7 cellular contexts compared by ENCODE assay signal in the genomic region with DNA sequence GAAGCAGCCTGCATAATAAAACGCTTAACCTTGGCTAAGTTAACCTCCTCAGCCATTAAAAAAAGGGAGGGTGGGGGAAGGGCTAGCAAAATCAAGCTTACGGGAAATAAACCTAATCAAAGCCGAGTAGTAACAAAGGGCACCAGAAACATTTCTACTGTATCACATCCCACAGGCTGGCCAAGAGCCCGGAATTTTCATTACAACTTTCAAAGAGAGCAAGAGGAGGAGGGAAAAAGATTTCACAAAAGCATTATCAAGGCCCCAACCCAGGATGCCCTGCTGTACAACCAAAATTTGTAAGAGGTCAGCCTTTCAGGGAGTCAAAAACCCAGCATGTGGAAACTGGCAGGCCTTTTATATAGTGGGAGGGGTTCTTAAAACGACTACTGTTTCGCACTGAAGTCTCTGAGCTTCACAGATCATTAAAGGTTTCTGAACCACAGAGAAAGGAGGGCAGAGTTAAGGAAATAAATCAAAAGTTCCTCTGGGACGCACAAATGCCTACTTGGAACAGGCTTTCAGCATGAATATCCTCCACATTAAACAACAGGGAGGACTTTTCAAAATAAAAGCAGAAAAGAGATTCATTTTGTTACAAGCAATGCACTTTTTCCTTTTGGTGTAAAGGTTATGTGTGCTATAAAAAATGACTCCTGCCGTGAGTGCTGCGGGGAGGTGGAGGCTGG.
A peak's percentile ranks its signal among the peaks of the same experiment; 100 is the strongest.
DNase-seq lines count a peak whose midpoint lies in the region; ATAC-seq and TF ChIP-seq lines count a peak whose summit lies in the region.

No MANE protein-coding gene starts in this region.

- TF ChIP-seq CTCF in ascending aorta (IDR thresholded peaks at IDR 0.05) (no peak), RWPE1 (conservative IDR thresholded peaks at IDR 0.05; ENCODE audit: low read depth) (no peak)

- DNase-seq in ascending aorta (ENCODE audit: low spot score in 2 of 2), result peak in 1 of 2 donors; percentile 90
- DNase-seq in stromal cell of bone marrow (ENCODE audit: low read depth), result peak; percentile 93
- no peak for DNase-seq in activated CD4-positive, CD25-positive, alpha-beta regulatory T cell (lab: John Stamatoyannopoulos, UW)
- DNase-seq in RWPE1 (ENCODE audit: low spot score), result no peak

- peak overlapping the region; percentile 82 for H3K27ac ChIP-seq in HUES6 (ENCODE audit: low read depth, low read length)
- peak overlapping the region; percentile 77 to 78 for H3K27ac ChIP-seq in ascending aorta
- H3K27ac ChIP-seq in layer of hippocampus (ENCODE audit: low read depth, low read length), result peak overlapping the region; percentile 53
- H3K27ac ChIP-seq in RWPE1, result no peak overlapping the region

- peaks cover 29% of the 10 kb centered on the region for H3K36me3 ChIP-seq in HUES6 (ENCODE audit: control insufficient read depth, insufficient read depth, low read length)
- peaks cover 8 to 20% of the 10 kb centered on the region in 2 donors for H3K36me3 ChIP-seq in ascending aorta

- no peaks in the 10 kb centered on the region for H3K9me3 ChIP-seq in HUES6 (ENCODE audit: control insufficient read depth, insufficient read depth, low read depth, low read length)
- no peaks in the 10 kb centered on the region for H3K9me3 ChIP-seq in ascending aorta

- ATAC-seq in GM18909 (IDR thresholded peaks at IDR 0.05; ENCODE audit: poor library complexity, unreplicated experiment), result no peak

- intact Hi-C loops in ascending aorta (cut with DNase I), result loop anchor here (1.0 kb wide), 1 partner anchor 35 kb away; no protein-coding TSS in a partner anchor

- H3K27me3 ChIP-seq in HUES6 (ENCODE audit: control insufficient read depth, insufficient read depth, low read length) (no peaks in the 10 kb centered on the region), ascending aorta (no peaks in the 10 kb centered on the region), layer of hippocampus (ENCODE audit: control insufficient read depth, insufficient read depth, low read length) (no peaks in the 10 kb centered on the region)

- H3K4me3 ChIP-seq in HUES6 (ENCODE audit: low read depth, low read length) (peak overlapping the region; percentile 27), ascending aorta (peak overlapping the region; percentile 37 to 40)

- CTCF ChIA-PET in RWPE1 (lab: Yijun Ruan, JAX), result interaction anchor here (0.6 to 0.9 kb wide), 4 partner anchors 9 to 174 kb away, joined by 3 to 4 read pairs (median 4); no protein-coding TSS in a partner anchor

- POLR2A ChIA-PET in RWPE1 (lab: Yijun Ruan, JAX; ENCODE audit: low non-redundant PET), result interaction anchor here (0.6 kb wide), 1 partner anchor 16 kb away, joined by 6 read pairs; no protein-coding TSS in a partner anchor

- H3K9ac ChIP-seq in HUES6 (ENCODE audit: low read length), result peak overlapping the region; percentile 2

- H3K4me1 ChIP-seq in HUES6 (ENCODE audit: control insufficient read depth, insufficient read depth, low read length), result peaks cover 48% of the 10 kb centered on the region
- H3K4me1 ChIP-seq in ascending aorta, result peaks cover 21 to 68% of the 10 kb centered on the region in 2 donors
